Comparison of ENCODE assay signal across 8 cellular contexts in genomic region chr3:149393355-149394165, GRCh38. TPM values are rescaled to one million over a fixed set of nuclear protein-coding genes. Genes with fewer than 3 reads are reported as not detected.
DNase-seq lines count a peak whose midpoint lies in the region; ATAC-seq and TF ChIP-seq lines count a peak whose summit lies in the region.

No MANE protein-coding gene starts in this region.

- peak; percentile 71 for ATAC-seq in GM21737 (IDR thresholded peaks at IDR 0.05; ENCODE audit: unreplicated experiment)
- ATAC-seq in PC-3: peak; percentile 16; the same call in 1 of the 2 replicates
- peak; percentile 81 for ATAC-seq in left colon
- ATAC-seq in stimulated activated naive B cell treated with anti-CD40 and anti-IgM and Interleukin-4, amounts not matched to agents 10 μg/mL and 1 μg/mL and 100 μg/mL, for 72 hours (replicated peaks): peak; percentile 79 to 81

- H3K79me2 ChIP-seq in KMS-11 (ENCODE audit: insufficient read depth, low read depth): no peaks in the 10 kb centered on the region
- H3K79me2 ChIP-seq in PC-3 (ENCODE audit: low read length): no peaks in the 10 kb centered on the region

- intact Hi-C loops in PC-3 (cut with micrococcal nuclease): loop anchor here (1.0 to 5.0 kb wide), 3 partner anchors 41 to 116 kb away; no protein-coding TSS in a partner anchor
- intact Hi-C loops in left colon (cut with DNase I, micrococcal nuclease): no loop called here

- no peaks in the 10 kb centered on the region for H3K9me3 ChIP-seq in PC-3 (ENCODE audit: low read length)

- H4K20me1 ChIP-seq in KMS-11 (ENCODE audit: insufficient read depth): no peaks in the 10 kb centered on the region
- no peaks in the 10 kb centered on the region for H4K20me1 ChIP-seq in PC-3 (ENCODE audit: low read length)

- peaks cover 5 to 6% of the 10 kb centered on the region in 2 donors for H3K27me3 Mint-ChIP-seq in stimulated activated naive B cell treated with anti-CD40 and anti-IgM and Interleukin-4, amounts not matched to agents 10 μg/mL and 1 μg/mL and 100 μg/mL, for 72 hours

- H3K27me3 ChIP-seq in KMS-11 (ENCODE audit: insufficient read depth, low read depth) (no peaks in the 10 kb centered on the region), PC-3 (ENCODE audit: low read length) (no peaks in the 10 kb centered on the region)

- CTCF ChIA-PET in PC-3 (lab: Charles Lee): no interaction called here

- H3K4me3 Mint-ChIP-seq in stimulated activated naive B cell treated with anti-CD40 and anti-IgM and Interleukin-4, amounts not matched to agents 10 μg/mL and 1 μg/mL and 100 μg/mL, for 72 hours: no peak overlapping the region

- no peak overlapping the region for H3K4me3 ChIP-seq in KMS-11 (IDR thresholded peaks at IDR 0.05; ENCODE audit: insufficient read depth, low read depth, low read length)
- H3K4me3 ChIP-seq in PC-3 (ENCODE audit: low read length): no peak overlapping the region

- H3K4me1 Mint-ChIP-seq in stimulated activated naive B cell treated with anti-CD40 and anti-IgM and Interleukin-4, amounts not matched to agents 10 μg/mL and 1 μg/mL and 100 μg/mL, for 72 hours: no peaks in the 10 kb centered on the region

- no TSS peak for BruUV-seq in PC-3 (replicated peaks; lab: Mats Ljungman, UMichigan)

- H3K9me3 Mint-ChIP-seq in stimulated activated naive B cell treated with anti-CD40 and anti-IgM and Interleukin-4, amounts not matched to agents 10 μg/mL and 1 μg/mL and 100 μg/mL, for 72 hours: no peaks in the 10 kb centered on the region

- H3K9ac ChIP-seq in KMS-11: no peak overlapping the region
- peak overlapping the region; percentile 87 for H3K9ac ChIP-seq in PC-3 (ENCODE audit: low read length)

- H3K4me2 ChIP-seq in KMS-11 (no peak overlapping the region), PC-3 (ENCODE audit: low read length) (peak overlapping the region; percentile 38)

- no peak overlapping the region for H2AFZ ChIP-seq in KMS-11 (ENCODE audit: low read depth)
- H2AFZ ChIP-seq in PC-3 (ENCODE audit: low read length): no peak overlapping the region; the same call in 1 of the 2 replicates

- peak; percentile 62 for DNase-seq in GM04504 (ENCODE audit: low read depth)
- peak; percentile 84 for DNase-seq in PC-3
- DNase-seq in cerebellar cortex (ENCODE audit: low spot score): peak; percentile 70
- DNase-seq in left colon: peak; percentile 57 to 78
- no peak for DNase-seq in stimulated activated naive B cell treated with anti-CD40 and anti-IgM and Interleukin-4, amounts not matched to agents 10 μg/mL and 1 μg/mL and 100 μg/mL, for 72 hours
- DNase-seq in T-helper 9 cell: no peak

- no peaks in the 10 kb centered on the region for H3K9me2 ChIP-seq in PC-3 (replicated peaks; ENCODE audit: low read length)

- no peaks in the 10 kb centered on the region for H3K36me3 Mint-ChIP-seq in stimulated activated naive B cell treated with anti-CD40 and anti-IgM and Interleukin-4, amounts not matched to agents 10 μg/mL and 1 μg/mL and 100 μg/mL, for 72 hours

- H3K36me3 ChIP-seq in KMS-11 (ENCODE audit: insufficient read depth) (no peaks in the 10 kb centered on the region), PC-3 (ENCODE audit: low read depth, low read length) (no peaks in the 10 kb centered on the region)

- TF ChIP-seq CTCF in KMS-11 (conservative IDR thresholded peaks at IDR 0.05; ENCODE audit: low read depth, low read length): peak; percentile 87
- peak; percentile 99 for TF ChIP-seq CTCF in PC-3 (conservative IDR thresholded peaks at IDR 0.05; ENCODE audit: low read depth, low read length)

- H3K4me1 ChIP-seq in KMS-11 (ENCODE audit: low read depth, poor library complexity, severe bottlenecking): no peaks in the 10 kb centered on the region
- peaks cover 81% of the 10 kb centered on the region for H3K4me1 ChIP-seq in PC-3 (ENCODE audit: insufficient read depth, low read length)

- POLR2A ChIA-PET in PC-3 (lab: Charles Lee; ENCODE audit: unreplicated experiment): no interaction called here

- H3F3A ChIP-seq in PC-3 (ENCODE audit: low read length, unreplicated experiment): peaks cover 17% of the 10 kb centered on the region

- no peak overlapping the region for H3K27ac Mint-ChIP-seq in stimulated activated naive B cell treated with anti-CD40 and anti-IgM and Interleukin-4, amounts not matched to agents 10 μg/mL and 1 μg/mL and 100 μg/mL, for 72 hours

- H3K27ac ChIP-seq in KMS-11: no peak overlapping the region
- peak overlapping the region; percentile 96 for H3K27ac ChIP-seq in PC-3 (ENCODE audit: low read length)

RNA-seq across cellular contexts. Expression of gene TM4SF1, which starts 16.1 kb away (rescaled TPM):
- 408 and 535 TPM in 2 replicates for total RNA-seq in PC-3 (2014; rRNA removed)
- 10 to 100 TPM; 27.0 to 83.9 TPM for total RNA-seq in left colon

Comparison
In these comparisons a context has a peak if more than half of its experiments do, and no peak if none do; other contexts are left out.
1. DNase-seq: peak in GM04504 (single experiment), PC-3 (single experiment), cerebellar cortex (single experiment) and left colon (2 of 2); none in stimulated activated naive B cell treated with anti-CD40 and anti-IgM and Interleukin-4, amounts not matched to agents 10 μg/mL and 1 μg/mL and 100 μg/mL, for 72 hours (single experiment) and T-helper 9 cell (single experiment).
2. ATAC-seq: peak in every context shown above with its lines; median percentile 81 in left colon; 80 in stimulated activated naive B cell treated with anti-CD40 and anti-IgM and Interleukin-4, amounts not matched to agents 10 μg/mL and 1 μg/mL and 100 μg/mL, for 72 hours; 71 in GM21737; 16 in PC-3.